1 cellular context compared by ENCODE assay signal in genomic region chr2:24123212-24124002, GRCh38.
TF ChIP-seq lines count a peak whose summit lies in the region.

Gene FAM228B, plus strand, starts transcription at chr2:24123469. Its CDS starts 893 bp downstream, at chr2:24124362.
Gene PFN4, minus strand, starts transcription at chr2:24123334. Its CDS starts 799 bp downstream, at chr2:24122535.

TF ChIP-seq in K562, 482 proteins besides CTCF, POLR2A, EP300 and RAD21 (continued from another document and continues in another):
- TF ChIP-seq ZBTB7A (IDR thresholded peaks at IDR 0.05; ENCODE audit: borderline replicate concordance, control insufficient read depth, low read depth, low read length) (peak; percentile 70; the same call in 1 of the 2 replicates), CREBBP (IDR thresholded peaks at IDR 0.05; ENCODE audit: low read depth, low read length) (no peak), ZC3H11A (IDR thresholded peaks at IDR 0.05; ENCODE audit: low read depth, low read length) (no peak), ILF3 (IDR thresholded peaks at IDR 0.05; ENCODE audit: borderline replicate concordance) (no peak), HDAC8 (tag; IDR thresholded peaks at IDR 0.05) (no peak), NR2F6 (CRISPR knock-in tag; IDR thresholded peaks at IDR 0.05) (no peak), GABPB1 (CRISPR knock-in tag; IDR thresholded peaks at IDR 0.05) (peak; percentile 82), USF2 (CRISPR knock-in tag; IDR thresholded peaks at IDR 0.05) (no peak), ZKSCAN3 (CRISPR knock-in tag; IDR thresholded peaks at IDR 0.05) (no peak), BRCA1 (IDR thresholded peaks at IDR 0.05) (no peak), BRCA1 (CRISPR knock-in tag; IDR thresholded peaks at IDR 0.05) (no peak), TFAP4 (CRISPR knock-in tag; IDR thresholded peaks at IDR 0.05; ENCODE audit: borderline replicate concordance) (peak; percentile 52), ZNF398 (CRISPR knock-in tag; IDR thresholded peaks at IDR 0.05) (no peak), RBFOX2 (IDR thresholded peaks at IDR 0.05; ENCODE audit: low read depth, low read length) (peak; percentile 95), SMAD4 (CRISPR knock-in tag; conservative IDR thresholded peaks at IDR 0.05) (peak; percentile 75), BHLHE40 (IDR thresholded peaks at IDR 0.05; ENCODE audit: low read length) (no peak), PHF8 (IDR thresholded peaks at IDR 0.05; ENCODE audit: borderline replicate concordance, low read length) (peak; percentile 99; the same call in 1 of the 2 replicates), NFATC3 (IDR thresholded peaks at IDR 0.05) (no peak), ZNF311 (CRISPR knock-in tag; IDR thresholded peaks at IDR 0.05) (no peak), ZNF511 (CRISPR knock-in tag; IDR thresholded peaks at IDR 0.05) (no peak; the same call in 1 of the 2 replicates), ZZZ3 (IDR thresholded peaks at IDR 0.05) (no peak), ZNF41 (CRISPR knock-in tag; conservative IDR thresholded peaks at IDR 0.05) (no peak), RBM22 (IDR thresholded peaks at IDR 0.05; ENCODE audit: low read depth, low read length, poor library complexity, severe bottlenecking) (no peak), NONO (IDR thresholded peaks at IDR 0.05; ENCODE audit: low read depth in 2 of 2, low read length in 1 of 2) (peak; percentile 88 to 95), USF1 (CRISPR knock-in tag; IDR thresholded peaks at IDR 0.05) (no peak), PPARD (CRISPR knock-in tag; IDR thresholded peaks at IDR 0.05) (no peak), THRAP3 (IDR thresholded peaks at IDR 0.05; ENCODE audit: borderline replicate concordance) (no peak), HIVEP1 (CRISPR knock-in tag; IDR thresholded peaks at IDR 0.05) (no peak), ZBTB40 (IDR thresholded peaks at IDR 0.05) (no peak), ZBTB40 (CRISPR knock-in tag; IDR thresholded peaks at IDR 0.05) (no peak), HNRNPLL (IDR thresholded peaks at IDR 0.05; ENCODE audit: low read depth, low read length, poor library complexity, severe bottlenecking) (peak; percentile 64), ZNF77 (CRISPR knock-in tag; IDR thresholded peaks at IDR 0.05) (no peak), ARID3A (IDR thresholded peaks at IDR 0.05; ENCODE audit: borderline replicate concordance, low read depth, low read length) (no peak), NBN (IDR thresholded peaks at IDR 0.05; ENCODE audit: low read depth) (no peak), TOE1 (IDR thresholded peaks at IDR 0.05; ENCODE audit: borderline replicate concordance) (peak; percentile 15; the same call in 1 of the 2 replicates), TOE1 (CRISPR knock-in tag; IDR thresholded peaks at IDR 0.05; ENCODE audit: borderline replicate concordance, low read depth) (no peak), ESRRB (CRISPR knock-in tag; IDR thresholded peaks at IDR 0.05; ENCODE audit: borderline replicate concordance) (no peak), ZNF778 (CRISPR knock-in tag; IDR thresholded peaks at IDR 0.05) (no peak), ZKSCAN8 (CRISPR knock-in tag; IDR thresholded peaks at IDR 0.05) (no peak), PATZ1 (CRISPR knock-in tag; IDR thresholded peaks at IDR 0.05; ENCODE audit: borderline replicate concordance) (no peak), ZNF717 (CRISPR knock-in tag; IDR thresholded peaks at IDR 0.05) (no peak), CLOCK (CRISPR knock-in tag; IDR thresholded peaks at IDR 0.05; ENCODE audit: borderline replicate concordance) (no peak), ZC3H4 (CRISPR knock-in tag; IDR thresholded peaks at IDR 0.05; ENCODE audit: borderline replicate concordance) (no peak), TEAD1 (CRISPR knock-in tag; IDR thresholded peaks at IDR 0.05) (no peak)
